In genomic region chr1:218705391-218705790, GRCh38 we compare ENCODE assay signal across 20 cellular contexts.
DNase-seq lines count a peak whose midpoint lies in the region; ATAC-seq, FAIRE-seq and TF ChIP-seq lines count a peak whose summit lies in the region.
"Had no signal": no experiment of that assay in that cellular context is flagged by ENCODE, and none has a peak within 500 bp of the region (broad histone marks: within the 10 kb centered on the region; RNA-seq: fewer than 3 reads in every experiment).

No MANE protein-coding gene starts in this region.

- TF ChIP-seq EP300 in A549 (IDR thresholded peaks at IDR 0.05): no peak

- H3K4me2 ChIP-seq in A549: peak overlapping the region; percentile 64
- H3K4me2 ChIP-seq in IMR-90 (ENCODE audit: low read depth, low read length): peak overlapping the region; percentile 48; the same call in 1 of the 2 replicates
- peak overlapping the region; percentile 61 for H3K4me2 ChIP-seq in keratinocyte (ENCODE audit: control insufficient read depth, extremely low read depth, insufficient read depth, low read depth, low read length)
- H3K4me2 ChIP-seq: KMS-11 had no signal

- no peaks in the 10 kb centered on the region for H3K79me1 ChIP-seq in IMR-90 (ENCODE audit: low read depth in 1 of 2, low read length in 2 of 2)

- 19% methylated on average over 2 of the region's 2 CpGs for WGBS in A549 (ENCODE audit: missing lambda C conversion rate)
- no CpG with 5 or more reads among the region's 2 CpGs for WGBS in IMR-90 (ENCODE audit: extremely low coverage in 2 of 2, insufficient read length in 1 of 2), 2 experiments

- H3K9me1 ChIP-seq in IMR-90 (ENCODE audit: insufficient read depth, low read length): no peaks in the 10 kb centered on the region
- H3K9me1 ChIP-seq in keratinocyte (ENCODE audit: control insufficient read depth, extremely low read depth, insufficient read depth, low read length): no peaks in the 10 kb centered on the region

- POLR2A ChIA-PET in A549 (lab: Yijun Ruan, JAX) (interaction anchor here (1.1 to 1.8 kb wide), 4 partner anchors 41 to 850 kb away, joined by 4 to 12 read pairs (median 5); partner anchors contain the start of gene TGFB2), IMR-90 (lab: Charles Lee; ENCODE audit: unreplicated experiment) (no interaction called here)

- H3K4ac ChIP-seq in IMR-90 (ENCODE audit: low read depth, low read length): peak overlapping the region; percentile 83

- in situ Hi-C loops in IMR-90 (cut with MboI; ENCODE audit: low sequenced_read_pairs) (no loop called here), brain microvascular endothelial cell (cut with HindIII; ENCODE audit: low pct_ligation_motif_present, low sequenced_read_pairs) (no loop called here)

- intact Hi-C loops in IMR-90 (cut with micrococcal nuclease): no loop called here
- intact Hi-C loops in sciatic nerve (cut with DNase I): no loop called here

- peak overlapping the region; percentile 75; the same call in 2 of the 3 replicates for H2BK15ac ChIP-seq in IMR-90 (ENCODE audit: low read depth, low read length)

- ATAC-seq in A549: peak; percentile 35 to 41; a peak in 4 of 6 replicates
- no peak for ATAC-seq in IMR-90 (ENCODE audit: low read depth)
- no peak for ATAC-seq in sciatic nerve
- ATAC-seq in GM18520 (IDR thresholded peaks at IDR 0.05; ENCODE audit: unreplicated experiment): no peak
- ATAC-seq: stimulated activated effector memory CD8-positive, alpha-beta T cell treated with anti-CD3 and anti-CD28 coated beads, Interleukin-12 subunit alpha, Interleukin-12 subunit beta, amount 100 ng/mL, for 72 hours had no signal

- no peak overlapping the region for H2AK9ac ChIP-seq in IMR-90 (replicated peaks; ENCODE audit: low read depth, low read length, poor library complexity)

- H3K18ac ChIP-seq in IMR-90 (ENCODE audit: low read depth, low read length): peak overlapping the region; percentile 87

- H2AFZ ChIP-seq in IMR-90 (replicated peaks; ENCODE audit: low read length, poor library complexity) (no peak overlapping the region), keratinocyte (ENCODE audit: control insufficient read depth, low read length) (no peak overlapping the region)

- DNase-seq in A549 (ENCODE audit: low read depth in 1 of 2, low spot score in 1 of 2) (peak; percentile 9 to 61), IMR-90 (peak; percentile 22), brain microvascular endothelial cell (peak; percentile 40), keratinocyte (ENCODE audit: low read depth, low spot score) (peak; percentile 17), sciatic nerve (ENCODE audit: low spot score) (no peak), KG1 (lab: John Stamatoyannopoulos, UW) (no peak)
- DNase-seq in effector CD4-positive, alpha-beta T cell: no peak
- DNase-seq: activated CD4-positive, alpha-beta memory T cell treated with anti-CD3 and anti-CD28 coated beads for 36 hours; activated T-cell treated with anti-CD3 and anti-CD28 coated beads, Interleukin-2, amount 50 U/mL, for 48 hours; CD8-positive, alpha-beta memory T cell; erythroblast; GF-D8; NK-92 treated with Interleukin-12 subunit alpha and Interleukin-12 subunit beta, amount 100 ng/mL, for 24 hours; occipital lobe; small intestine; thyroid gland had no signal

- no peaks in the 10 kb centered on the region for H4K20me1 ChIP-seq in IMR-90 (ENCODE audit: insufficient read depth, low read length)
- H4K20me1 ChIP-seq in keratinocyte (ENCODE audit: control insufficient read depth, extremely low read depth, insufficient read depth, low read length): no peaks in the 10 kb centered on the region

- peak overlapping the region; percentile 88 for H2BK5ac ChIP-seq in IMR-90 (ENCODE audit: low read depth, low read length, poor library complexity, severe bottlenecking)

- H4K5ac ChIP-seq in IMR-90 (ENCODE audit: low read depth, low read length): peak overlapping the region; percentile 69; the same call in 1 of the 2 replicates

- peak overlapping the region; percentile 93 for H2AK5ac ChIP-seq in IMR-90 (ENCODE audit: low read depth, low read length)

- TF ChIP-seq POLR2A in A549 (IDR thresholded peaks at IDR 0.05; ENCODE audit: low read length) (no peak), IMR-90 (IDR thresholded peaks at IDR 0.05; ENCODE audit: low read depth, low read length) (no peak)

- H3K4me3 ChIP-seq in A549: no peak overlapping the region
- H3K4me3 ChIP-seq in IMR-90 (ENCODE audit: insufficient read depth, low read depth, low read length): no peak overlapping the region
- no peak overlapping the region for H3K4me3 ChIP-seq in brain microvascular endothelial cell (ENCODE audit: low read depth, low read length)
- H3K4me3 ChIP-seq in keratinocyte (ENCODE audit: control insufficient read depth in 2 of 3, extremely low read depth in 1 of 3, insufficient read depth in 2 of 3, low read depth in 1 of 3, low read length in 3 of 3): peak overlapping the region in 1 of 3 experiments; percentile 5
- H3K4me3 ChIP-seq: thyroid gland had no signal

- H3K4me1 ChIP-seq in A549 (peaks cover 26% of the 10 kb centered on the region), IMR-90 (ENCODE audit: control insufficient read depth, insufficient read depth, low read length) (peaks cover 9% of the 10 kb centered on the region; the same call in 1 of the 2 replicates), keratinocyte (ENCODE audit: control insufficient read depth, extremely low read depth, insufficient read depth, low read length) (peaks cover 36% of the 10 kb centered on the region)
- H3K4me1 ChIP-seq: thyroid gland had no signal

- TF ChIP-seq CTCF in A549 (IDR thresholded peaks at IDR 0.05) (no peak), IMR-90 (conservative IDR thresholded peaks at IDR 0.05; ENCODE audit: low read depth, low read length) (no peak), brain microvascular endothelial cell (IDR thresholded peaks at IDR 0.05; ENCODE audit: low read depth, low read length, missing control alignments) (no peak), keratinocyte (optimal IDR thresholded peaks at IDR 0.05 in 1 of 3, IDR thresholded peaks at IDR 0.05 in 1 of 3, conservative IDR thresholded peaks at IDR 0.05 in 1 of 3; ENCODE audit: extremely low read depth in 1 of 3, insufficient read depth in 2 of 3, low read length in 3 of 3) (no peak)

- H2BK20ac ChIP-seq in IMR-90 (ENCODE audit: low read depth, low read length): peak overlapping the region; percentile 89

- no peak for FAIRE-seq in A549 (lab: Jason Lieb, UNC)
- no peak for FAIRE-seq in keratinocyte (lab: Jason Lieb, UNC)
- FAIRE-seq: A204.1, small intestine had no signal

- CTCF ChIA-PET in A549 (lab: Yijun Ruan, JAX) (no interaction called here), IMR-90 (lab: Yijun Ruan, JAX) (interaction anchor here (0.6 to 0.9 kb wide), 3 partner anchors 18 to 371 kb away, joined by 3 read pairs; no protein-coding TSS in a partner anchor)

- H2BK120ac ChIP-seq in IMR-90 (ENCODE audit: low read depth, low read length): peak overlapping the region; percentile 86

- dilution Hi-C loops in IMR-90 (cut with HindIII; ENCODE audit: low sequenced_read_pairs, unreplicated experiment) (no loop called here), keratinocyte (cut with MboI; ENCODE audit: extremely low pct_ligation_motif_present, low sequenced_read_pairs) (no loop called here)

- H3K23ac ChIP-seq in IMR-90 (ENCODE audit: low read depth, low read length): peak overlapping the region; percentile 63; the same call in 1 of the 2 replicates

- TF ChIP-seq RAD21 in A549 (conservative IDR thresholded peaks at IDR 0.05 in 1 of 2, IDR thresholded peaks at IDR 0.05 in 1 of 2) (no peak), IMR-90 (IDR thresholded peaks at IDR 0.05; ENCODE audit: low read length) (no peak)

- peaks cover 29% of the 10 kb centered on the region for H3K9me3 ChIP-seq in A549
- H3K9me3 ChIP-seq in IMR-90 (ENCODE audit: control insufficient read depth, insufficient read depth, low read length): no peaks in the 10 kb centered on the region
- peaks cover 2% of the 10 kb centered on the region for H3K9me3 ChIP-seq in keratinocyte (ENCODE audit: control insufficient read depth, low read depth, low read length)
- H3K9me3 ChIP-seq: thyroid gland had no signal

- H3K79me2 ChIP-seq in keratinocyte (ENCODE audit: control insufficient read depth, insufficient read depth, low read length): no peaks in the 10 kb centered on the region

- no peaks in the 10 kb centered on the region for H3K36me3 ChIP-seq in IMR-90 (ENCODE audit: control insufficient read depth, insufficient read depth, low read length)
- H3K36me3 ChIP-seq in brain microvascular endothelial cell (replicated peaks): no peaks in the 10 kb centered on the region
- no peaks in the 10 kb centered on the region for H3K36me3 ChIP-seq in keratinocyte (ENCODE audit: control insufficient read depth in 2 of 2, extremely low read depth in 1 of 2, insufficient read depth in 2 of 2, low read length in 2 of 2)
- H3K36me3 ChIP-seq: thyroid gland had no signal

- peak overlapping the region; percentile 81 for H4K91ac ChIP-seq in IMR-90 (ENCODE audit: insufficient read depth, low read depth, low read length)

- H4K8ac ChIP-seq in IMR-90 (ENCODE audit: low read depth in 2 of 2, low read length in 2 of 2): peak overlapping the region; percentile 71 to 86

- no TSS peak for BruUV-seq in IMR-90 (replicated peaks; lab: Mats Ljungman, UMichigan)

- peak overlapping the region; percentile 77 for H3K14ac ChIP-seq in IMR-90 (replicated peaks; ENCODE audit: low read depth, low read length)

- H3K9ac ChIP-seq in IMR-90 (ENCODE audit: low read depth, low read length) (no peak overlapping the region), keratinocyte (ENCODE audit: control insufficient read depth, extremely low read depth, insufficient read depth, low read length) (peak overlapping the region; percentile 50)
- H3K9ac ChIP-seq: KMS-11 had no signal

- H3K56ac ChIP-seq in IMR-90 (ENCODE audit: extremely low read depth, insufficient read depth, low read length): peak overlapping the region; percentile 68

- H3K27me3 ChIP-seq in IMR-90 (ENCODE audit: control insufficient read depth, insufficient read depth, low read length): no peaks in the 10 kb centered on the region
- H3K27me3 ChIP-seq in brain microvascular endothelial cell (replicated peaks): no peaks in the 10 kb centered on the region
- H3K27me3 ChIP-seq in keratinocyte (ENCODE audit: control insufficient read depth, extremely low read depth, insufficient read depth, low read length): no peaks in the 10 kb centered on the region
- H3K27me3 ChIP-seq: thyroid gland had no signal

- peak overlapping the region; percentile 93 to 94 for H3K27ac ChIP-seq in A549
- H3K27ac ChIP-seq in IMR-90 (ENCODE audit: insufficient read depth, low read length): peak overlapping the region; percentile 17
- peak overlapping the region; percentile 93 for H3K27ac ChIP-seq in brain microvascular endothelial cell
- H3K27ac ChIP-seq in keratinocyte (ENCODE audit: control insufficient read depth, insufficient read depth, low read length): peak overlapping the region; percentile 95
- H3K27ac ChIP-seq: KMS-11, thyroid gland had no signal

TF ChIP-seq in IMR-90, 13 proteins besides CTCF, POLR2A, EP300 and RAD21:
- TF ChIP-seq CHD1 (IDR thresholded peaks at IDR 0.05; ENCODE audit: low read depth, low read length) (no peak), CEBPB (IDR thresholded peaks at IDR 0.05; ENCODE audit: low read depth, low read length) (no peak), RCOR1 (IDR thresholded peaks at IDR 0.05; ENCODE audit: insufficient replicate concordance, low read length) (no peak), MAFK (IDR thresholded peaks at IDR 0.05; ENCODE audit: low read depth, low read length) (no peak), RFX5 (IDR thresholded peaks at IDR 0.05; ENCODE audit: low read depth, low read length) (no peak)

Comparison
In these comparisons a context has a peak if more than half of its experiments do, and no peak if none do; other contexts are left out.
1. ATAC-seq: peak in A549 (2 of 2); none in IMR-90 (single experiment), sciatic nerve (single experiment) and GM18520 (single experiment).
2. DNase-seq: peak in A549 (2 of 2), IMR-90 (single experiment), brain microvascular endothelial cell (single experiment) and keratinocyte (single experiment); none in effector CD4-positive, alpha-beta T cell (single experiment), sciatic nerve (single experiment) and KG1 (single experiment).
3. H3K27ac ChIP-seq: peak in every context shown above with its lines; median percentile 95 in keratinocyte; 94 in A549; 93 in brain microvascular endothelial cell; 17 in IMR-90.
4. Peak in every context shown above with its lines, with median percentiles within 50 percentile points of each other: H3K4me2 ChIP-seq.